In the genomic region with DNA sequence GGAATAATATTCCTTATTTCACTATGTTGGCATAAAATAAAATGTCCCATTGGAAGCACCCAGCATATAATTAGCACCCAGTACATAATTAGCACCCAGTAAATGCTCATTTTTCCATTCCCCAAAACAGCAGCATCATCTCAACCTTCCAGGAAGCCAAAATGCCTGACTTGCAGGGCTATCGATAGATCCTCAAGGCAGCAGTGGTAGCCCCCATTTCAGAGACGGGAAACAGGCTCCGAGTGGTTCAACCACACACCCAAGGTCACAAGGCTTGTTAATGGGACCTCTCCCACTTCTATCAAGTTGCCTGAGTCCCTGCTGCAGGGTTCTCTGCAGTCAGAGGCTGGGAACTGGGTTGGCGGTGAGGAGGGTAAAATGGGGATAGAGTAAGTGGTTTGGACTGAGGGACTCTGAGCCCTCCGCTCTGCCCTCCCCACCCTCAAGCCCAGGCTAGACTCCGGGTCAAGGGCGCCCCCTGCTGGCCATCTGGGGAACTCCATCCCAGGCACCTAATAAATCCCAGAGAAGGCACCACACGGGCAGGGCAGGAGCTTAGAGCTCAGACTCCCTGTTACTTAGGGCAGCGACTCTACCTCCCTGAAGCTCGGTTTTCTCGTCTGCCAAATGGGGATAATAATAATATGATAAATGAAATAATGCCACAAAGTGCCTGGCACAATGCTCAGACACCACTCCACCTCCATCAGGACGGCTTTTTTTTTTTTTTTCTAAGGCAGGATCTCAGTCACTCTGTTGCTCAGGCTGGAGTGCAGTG, we compare ENCODE assay signal across 8 cellular contexts. TPM values are rescaled to one million over a fixed set of nuclear protein-coding genes. Genes with fewer than 3 reads are reported as not detected.
DNase-seq lines count a peak whose midpoint lies in the region; ATAC-seq, FAIRE-seq and TF ChIP-seq lines count a peak whose summit lies in the region.

No MANE protein-coding gene starts in this region.

- intact Hi-C loops in endothelial cell of umbilical vein (cut with micrococcal nuclease), result loop anchor here (1.0 to 2.0 kb wide), 3 partner anchors 17 to 1543 kb away; a partner anchor contains a TSS

- H3K79me2 ChIP-seq in endothelial cell of umbilical vein (ENCODE audit: control insufficient read depth, insufficient read depth, low read length), result no peaks in the 10 kb centered on the region

- peak; percentile 67 for ATAC-seq in HG03354 (IDR thresholded peaks at IDR 0.05; ENCODE audit: poor library complexity, severe bottlenecking, unreplicated experiment)

- H3K27me3 ChIP-seq in endothelial cell of umbilical vein (ENCODE audit: control insufficient read depth in 2 of 2, insufficient read depth in 2 of 2, low read length in 2 of 2), result peaks cover 0 to 3% of the 10 kb centered on the region in 2 experiments

- peaks cover 7% of the 10 kb centered on the region for H3K4me1 ChIP-seq in endothelial cell of umbilical vein (ENCODE audit: control insufficient read depth, extremely low read depth, insufficient read depth, low read length)

- H3K27ac ChIP-seq in endothelial cell of umbilical vein (ENCODE audit: insufficient read depth, low read depth, low read length), result no peak overlapping the region

- H3K4me3 ChIP-seq in endothelial cell of umbilical vein (replicated peaks in 1 of 3; ENCODE audit: insufficient read depth in 1 of 3, low read depth in 1 of 3, low read length in 3 of 3), result no peak overlapping the region

- CTCF ChIA-PET in endothelial cell of umbilical vein (lab: Charles Lee), result interaction anchor here (0.6 to 10.7 kb wide), 59 partner anchors 9 to 1561 kb away, joined by 3 to 726 read pairs (median 4); a partner anchor contains a TSS

- FAIRE-seq in endothelial cell of umbilical vein (lab: Jason Lieb, UNC), result peak; percentile 90

- H3K9me1 ChIP-seq in endothelial cell of umbilical vein (replicated peaks; ENCODE audit: control insufficient read depth, extremely low read depth, insufficient read depth, low read length), result no peaks in the 10 kb centered on the region

- peak; percentile 90 to 93 for TF ChIP-seq CTCF in endothelial cell of umbilical vein (IDR thresholded peaks at IDR 0.05; ENCODE audit: extremely low read depth in 1 of 2, insufficient read depth in 1 of 2, low read depth in 1 of 2, low read length in 2 of 2)

- dilution Hi-C loops in endothelial cell of umbilical vein (cut with MboI; ENCODE audit: extremely low pct_ligation_motif_present, low sequenced_read_pairs), result no loop called here

- no peaks in the 10 kb centered on the region for H3K9me3 ChIP-seq in endothelial cell of umbilical vein (replicated peaks; ENCODE audit: control insufficient read depth, insufficient read depth, low read length)

- TF ChIP-seq POLR2A in endothelial cell of umbilical vein (IDR thresholded peaks at IDR 0.05; ENCODE audit: low read depth, low read length), result no peak

- DNase-seq in NCI-H2081 (lab: John Stamatoyannopoulos, UW) (peak; percentile 63 to 67), NCI-H2081 treated with DMSO at 0.1 percent for 48 hours (lab: John Stamatoyannopoulos, UW) (no peak), NOMO-1 treated with dmso at 0.1 percent for 144 hours (lab: John Stamatoyannopoulos, UW; ENCODE audit: unreplicated experiment) (peak; percentile 79), endothelial cell of umbilical vein (ENCODE audit: low read depth, low spot score) (peak; percentile 78), myocyte (ENCODE audit: low read depth) (peak; percentile 75)
- peak; percentile 71 for DNase-seq in activated CD8-positive, alpha-beta memory T cell treated with anti-CD3 and anti-CD28 coated beads, Interleukin-2, amount 50 U/mL, for 1 hour (ENCODE audit: extremely low read depth)
- DNase-seq in stimulated activated CD8-positive, alpha-beta memory T cell treated with anti-CD3 and anti-CD28 coated beads, Interleukin-7, amount 100 ng/mL, for 4 hours (ENCODE audit: low read depth in 2 of 2), result peak; percentile 79 to 90

- no peaks in the 10 kb centered on the region for H3K36me3 ChIP-seq in endothelial cell of umbilical vein (ENCODE audit: control insufficient read depth in 2 of 2, extremely low read depth in 1 of 2, insufficient read depth in 2 of 2, low read length in 2 of 2)

- H3K4me2 ChIP-seq in endothelial cell of umbilical vein (ENCODE audit: insufficient read depth, low read length), result no peak overlapping the region

- no peaks in the 10 kb centered on the region for H4K20me1 ChIP-seq in endothelial cell of umbilical vein (replicated peaks; ENCODE audit: control insufficient read depth, extremely low read depth, insufficient read depth, low read length)

- H3K9ac ChIP-seq in endothelial cell of umbilical vein (replicated peaks; ENCODE audit: extremely low read depth, insufficient read depth, low read length), result no peak overlapping the region

- POLR2A ChIA-PET in endothelial cell of umbilical vein (lab: Charles Lee), result interaction anchor here (1.0 kb wide), 1 partner anchor 61 kb away, joined by 9 read pairs; no protein-coding TSS in a partner anchor

- no TSS peak for BruUV-seq in endothelial cell of umbilical vein (replicated peaks; lab: Mats Ljungman, UMichigan)

- H2AFZ ChIP-seq in endothelial cell of umbilical vein (ENCODE audit: low read depth, low read length), result no peak overlapping the region

TF ChIP-seq in endothelial cell of umbilical vein, 7 proteins besides CTCF, POLR2A, EP300 and RAD21:
- TF ChIP-seq, protein P1, sequence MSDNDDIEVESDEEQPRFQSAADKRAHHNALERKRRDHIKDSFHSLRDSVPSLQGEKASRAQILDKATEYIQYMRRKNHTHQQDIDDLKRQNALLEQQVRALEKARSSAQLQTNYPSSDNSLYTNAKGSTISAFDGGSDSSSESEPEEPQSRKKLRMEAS (IDR thresholded peaks at IDR 0.05; ENCODE audit: insufficient read depth, insufficient read length), result no peak
- no peak for TF ChIP-seq GATA2 (IDR thresholded peaks at IDR 0.05; ENCODE audit: insufficient read depth, insufficient read length, low read depth, low read length)
- TF ChIP-seq JUN (IDR thresholded peaks at IDR 0.05; ENCODE audit: borderline replicate concordance, insufficient read depth, insufficient read length, low read depth), result no peak
- TF ChIP-seq POLR2AphosphoS5 (IDR thresholded peaks at IDR 0.05; ENCODE audit: insufficient read depth, low read depth, low read length), result no peak
- no peak for TF ChIP-seq FOS (IDR thresholded peaks at IDR 0.05; ENCODE audit: borderline replicate concordance, insufficient read depth, low read length)
- TF ChIP-seq EZH2 (IDR thresholded peaks at IDR 0.05; ENCODE audit: borderline replicate concordance, low read depth, low read length, severe bottlenecking), result no peak
- no peak for TF ChIP-seq MYC (IDR thresholded peaks at IDR 0.05; ENCODE audit: low read depth, low read length)

RNA-seq across cellular contexts. Expression of a gene that starts 21.9 kb away (rescaled TPM):
- total RNA-seq in endothelial cell of umbilical vein (73.0 and 95.2 TPM in 2 replicates), myocyte (0.62 and 0.78 TPM in 2 replicates)
- 83.4 and 98.9 TPM in 2 replicates for polyA plus RNA-seq in endothelial cell of umbilical vein
- 72.2 and 80.1 TPM in 2 replicates for polyA plus RNA-seq in endothelial cell of umbilical vein (2011; cell fraction: cytosol; rRNA removed)
- 31.8 and 35.0 TPM in 2 replicates for polyA plus RNA-seq in endothelial cell of umbilical vein (2011; cell fraction: nucleus; rRNA removed)
- 72.6 and 111 TPM in 2 replicates for polyA plus RNA-seq in endothelial cell of umbilical vein (2012)
- 112 and 124 TPM in 2 replicates for polyA minus RNA-seq in endothelial cell of umbilical vein
- not detected for polyA minus RNA-seq in endothelial cell of umbilical vein (2011; cell fraction: cytosol; rRNA and poly(A)+ RNA removed)
- 12.2 and 16.6 TPM in 2 replicates for polyA minus RNA-seq in endothelial cell of umbilical vein (2011; cell fraction: nucleus; rRNA and poly(A)+ RNA removed)
- polyA plus RNA-seq in myocyte (2012), result 1.3 TPM

RNA-seq across cellular contexts. Expression of a gene that starts 56.1 kb away (rescaled TPM):
- total RNA-seq in endothelial cell of umbilical vein (0.29 TPM in 1 of 2 replicates, not detected in the other), myocyte (0.05 TPM in 1 of 2 replicates, not detected in the other)
- polyA plus RNA-seq in endothelial cell of umbilical vein, result 0.13 and 0.36 TPM in 2 replicates
- 0.03 and 0.04 TPM in 2 replicates for polyA plus RNA-seq in endothelial cell of umbilical vein (2011; cell fraction: cytosol; rRNA removed)
- 0.41 and 0.69 TPM in 2 replicates for polyA plus RNA-seq in endothelial cell of umbilical vein (2011; cell fraction: nucleus; rRNA removed)
- polyA plus RNA-seq in endothelial cell of umbilical vein (2012), result 0.16 TPM in 1 of 2 replicates, not detected in the other
- polyA minus RNA-seq in endothelial cell of umbilical vein, result 0.19 and 0.51 TPM in 2 replicates
- not detected for polyA minus RNA-seq in endothelial cell of umbilical vein (2011; cell fraction: cytosol; rRNA and poly(A)+ RNA removed)
- polyA minus RNA-seq in endothelial cell of umbilical vein (2011; cell fraction: nucleus; rRNA and poly(A)+ RNA removed), result not detected in 2 replicates
- 0.06 TPM for polyA plus RNA-seq in myocyte (2012)

Comparison
In these comparisons a context has a peak if more than half of its experiments do, and no peak if none do; other contexts are left out.
1. RNA of a gene that starts 21.9 kb away (total RNA-seq): 73.0 to 95.2 TPM in endothelial cell of umbilical vein; 0.62 to 0.78 TPM in myocyte; every median in the first group is over 10 times any median in the second.